ENCODE assay signal across 16 cellular contexts in the genomic region with DNA sequence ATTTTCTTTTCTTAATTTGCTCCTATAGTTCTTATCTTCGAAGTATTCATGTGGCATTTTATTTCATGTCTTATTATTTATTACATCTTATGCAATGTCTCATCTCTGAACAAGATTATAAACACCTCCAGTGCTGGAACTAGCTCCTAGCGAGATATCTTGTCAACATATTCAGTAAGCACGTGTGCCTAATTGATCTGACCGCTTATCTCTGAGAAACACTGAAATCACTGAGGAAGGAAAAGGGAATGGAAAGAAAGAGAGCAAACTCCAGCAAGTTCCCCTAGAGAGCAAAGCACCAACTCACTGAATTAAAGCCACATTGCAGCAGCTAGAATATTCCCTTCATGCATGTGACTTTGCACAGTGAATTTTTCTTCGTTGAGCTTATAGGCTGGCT.
DNase-seq lines count a peak whose midpoint lies in the region; ATAC-seq and TF ChIP-seq lines count a peak whose summit lies in the region.
"Had no signal": no experiment of that assay in that cellular context is flagged by ENCODE, and none has a peak within 500 bp of the region (broad histone marks: within the 10 kb centered on the region; RNA-seq: fewer than 3 reads in every experiment).

No MANE protein-coding gene starts in this region.

- H3K9me3 Mint-ChIP-seq in activated naive CD4-positive, alpha-beta T cell treated with anti-CD3 and anti-CD28 coated beads for 36 hours = peaks cover 10% of the 10 kb centered on the region
- peaks cover 0 to 4% (median 3%) of the 10 kb centered on the region in 3 donors for H3K9me3 Mint-ChIP-seq in IgD-negative memory B cell
- H3K9me3 Mint-ChIP-seq in activated naive CD8-positive, alpha-beta T cell treated with anti-CD3 and anti-CD28 coated beads for 36 hours = peaks cover 6% of the 10 kb centered on the region

- H4K20me1 ChIP-seq in osteoblast (ENCODE audit: insufficient read depth, low read length) = no peaks in the 10 kb centered on the region

- peaks cover 42% of the 10 kb centered on the region for H3K4me1 Mint-ChIP-seq in activated naive CD4-positive, alpha-beta T cell treated with anti-CD3 and anti-CD28 coated beads for 36 hours (ENCODE audit: low read depth)
- peaks cover 22 to 36% (median 27%) of the 10 kb centered on the region in 3 donors for H3K4me1 Mint-ChIP-seq in IgD-negative memory B cell
- peaks cover 44% of the 10 kb centered on the region for H3K4me1 Mint-ChIP-seq in activated naive CD8-positive, alpha-beta T cell treated with anti-CD3 and anti-CD28 coated beads for 36 hours

- H3K27ac ChIP-seq in osteoblast (ENCODE audit: low read depth, low read length) (no peak overlapping the region), stomach (no peak overlapping the region)
- H3K27ac ChIP-seq: SK-N-MC, thyroid gland had no signal

- TF ChIP-seq CTCF in osteoblast (IDR thresholded peaks at IDR 0.05; ENCODE audit: extremely low read depth, low read depth, low read length) = no peak
- TF ChIP-seq CTCF in stomach (IDR thresholded peaks at IDR 0.05) = no peak

- intact Hi-C loops in activated naive CD4-positive, alpha-beta T cell treated with anti-CD3 and anti-CD28 coated beads for 36 hours (cut with micrococcal nuclease) = loop anchor here (1.0 to 5.0 kb wide), 7 partner anchors 20 to 615 kb away; no protein-coding TSS in a partner anchor
- intact Hi-C loops in stomach (cut with DNase I; ENCODE audit: low total_unique reads) = loop anchor here (10.0 kb wide), 1 partner anchor 317 kb away; no protein-coding TSS in a partner anchor

- H2AFZ ChIP-seq in osteoblast (ENCODE audit: low read length) = no peak overlapping the region
- H2AFZ ChIP-seq: GM23338 had no signal

- H3K27ac Mint-ChIP-seq in activated naive CD4-positive, alpha-beta T cell treated with anti-CD3 and anti-CD28 coated beads for 36 hours = peak overlapping the region; percentile 16
- H3K27ac Mint-ChIP-seq in IgD-negative memory B cell = peak overlapping the region; percentile 52 to 89 (median 71)
- H3K27ac Mint-ChIP-seq in activated naive CD8-positive, alpha-beta T cell treated with anti-CD3 and anti-CD28 coated beads for 36 hours = peak overlapping the region; percentile 78
- H3K27ac Mint-ChIP-seq: GM23338 had no signal

- H3K4me3 ChIP-seq in osteoblast (ENCODE audit: insufficient read depth, low read length) = no peak overlapping the region
- no peak overlapping the region for H3K4me3 ChIP-seq in stomach
- H3K4me3 ChIP-seq: GM23338, mucosa of descending colon, SK-N-MC, thyroid gland had no signal

- ATAC-seq in GM18505 (IDR thresholded peaks at IDR 0.05; ENCODE audit: unreplicated experiment) = no peak
- ATAC-seq: GM23338 had no signal

- no peak for DNase-seq in activated naive CD4-positive, alpha-beta T cell treated with anti-CD3 and anti-CD28 coated beads for 36 hours
- DNase-seq in activated naive CD4-positive, alpha-beta T cell treated with Interleukin-2 at 50 U/mL for 16 hours = no peak
- DNase-seq in activated naive CD8-positive, alpha-beta T cell treated with anti-CD3 and anti-CD28 coated beads for 36 hours = no peak
- DNase-seq in osteoblast (ENCODE audit: insufficient read length, low spot score, missing footprints) (peak; percentile 46), 8988T (no peak), stomach (no peak)
- DNase-seq: Caco-2, EL, glutamatergic neuron, mucosa of descending colon, nucleus accumbens, thyroid gland had no signal

- TF ChIP-seq POLR2A in stomach (IDR thresholded peaks at IDR 0.05) = no peak
- no peak for TF ChIP-seq POLR2A in GM18505 (IDR thresholded peaks at IDR 0.05; ENCODE audit: borderline replicate concordance, extremely low read depth, insufficient read depth, insufficient read length)

- 56 to 73% (median 68%) methylated on average over 5 of the region's 5 CpGs for WGBS in stomach, 5 donors

- H3K4me1 ChIP-seq in osteoblast (ENCODE audit: insufficient read depth, low read length) (no peaks in the 10 kb centered on the region), stomach (no peaks in the 10 kb centered on the region)
- H3K4me1 ChIP-seq: thyroid gland had no signal

- CTCF ChIA-PET in activated naive CD4-positive, alpha-beta T cell treated with anti-CD3 and anti-CD28 coated beads for 36 hours (lab: Charles Lee) = interaction anchor here (1.1 to 1.4 kb wide), 2 partner anchors 9 to 35 kb away, joined by 4 to 6 read pairs; no protein-coding TSS in a partner anchor

- H3K27me3 Mint-ChIP-seq in activated naive CD4-positive, alpha-beta T cell treated with anti-CD3 and anti-CD28 coated beads for 36 hours (ENCODE audit: low read depth) = no peaks in the 10 kb centered on the region
- H3K27me3 Mint-ChIP-seq in IgD-negative memory B cell = peaks cover 2% of the 10 kb centered on the region
- no peaks in the 10 kb centered on the region for H3K27me3 Mint-ChIP-seq in activated naive CD8-positive, alpha-beta T cell treated with anti-CD3 and anti-CD28 coated beads for 36 hours

- H3K36me3 ChIP-seq in osteoblast (ENCODE audit: insufficient read depth, low read length) (no peaks in the 10 kb centered on the region), stomach (peaks cover 0 to 31% (median 21%) of the 10 kb centered on the region in 4 donors)
- H3K36me3 ChIP-seq: thyroid gland had no signal

- no peaks in the 10 kb centered on the region for H3K79me2 ChIP-seq in osteoblast (ENCODE audit: insufficient read depth, low read length)

- TF ChIP-seq EP300 in stomach (IDR thresholded peaks at IDR 0.05) = no peak

- H3K4me2 ChIP-seq in osteoblast (ENCODE audit: insufficient read depth, low read length) = no peak overlapping the region
- H3K4me2 ChIP-seq: GM23338 had no signal

- peaks cover 37% of the 10 kb centered on the region for H3K36me3 Mint-ChIP-seq in activated naive CD4-positive, alpha-beta T cell treated with anti-CD3 and anti-CD28 coated beads for 36 hours (ENCODE audit: low read depth)
- H3K36me3 Mint-ChIP-seq in IgD-negative memory B cell = peaks cover 6% of the 10 kb centered on the region
- peaks cover 50% of the 10 kb centered on the region for H3K36me3 Mint-ChIP-seq in activated naive CD8-positive, alpha-beta T cell treated with anti-CD3 and anti-CD28 coated beads for 36 hours

- no peak overlapping the region for H3K4me3 Mint-ChIP-seq in activated naive CD4-positive, alpha-beta T cell treated with anti-CD3 and anti-CD28 coated beads for 36 hours
- peak overlapping the region in 1 of 4 donors; percentile 82 for H3K4me3 Mint-ChIP-seq in IgD-negative memory B cell
- H3K4me3 Mint-ChIP-seq in activated naive CD8-positive, alpha-beta T cell treated with anti-CD3 and anti-CD28 coated beads for 36 hours = no peak overlapping the region
- H3K4me3 Mint-ChIP-seq: GM23338 had no signal

- H3K9me3 ChIP-seq in osteoblast (ENCODE audit: low read depth, low read length) = no peaks in the 10 kb centered on the region
- H3K9me3 ChIP-seq in stomach = no peaks in the 10 kb centered on the region
- H3K9me3 ChIP-seq: mucosa of descending colon, thyroid gland had no signal

- peaks cover 3% of the 10 kb centered on the region for H3K27me3 ChIP-seq in osteoblast (ENCODE audit: insufficient read depth, low read length)
- H3K27me3 ChIP-seq in stomach = no peaks in the 10 kb centered on the region
- H3K27me3 ChIP-seq: thyroid gland had no signal

Comparison
In these comparisons a context has a peak if more than half of its experiments do, and no peak if none do; other contexts are left out.
1. H3K27ac Mint-ChIP-seq: peak in every context shown above with its lines; median percentile 78 in activated naive CD8-positive, alpha-beta T cell treated with anti-CD3 and anti-CD28 coated beads for 36 hours; 71 in IgD-negative memory B cell; 16 in activated naive CD4-positive, alpha-beta T cell treated with anti-CD3 and anti-CD28 coated beads for 36 hours.